In the genomic region with DNA sequence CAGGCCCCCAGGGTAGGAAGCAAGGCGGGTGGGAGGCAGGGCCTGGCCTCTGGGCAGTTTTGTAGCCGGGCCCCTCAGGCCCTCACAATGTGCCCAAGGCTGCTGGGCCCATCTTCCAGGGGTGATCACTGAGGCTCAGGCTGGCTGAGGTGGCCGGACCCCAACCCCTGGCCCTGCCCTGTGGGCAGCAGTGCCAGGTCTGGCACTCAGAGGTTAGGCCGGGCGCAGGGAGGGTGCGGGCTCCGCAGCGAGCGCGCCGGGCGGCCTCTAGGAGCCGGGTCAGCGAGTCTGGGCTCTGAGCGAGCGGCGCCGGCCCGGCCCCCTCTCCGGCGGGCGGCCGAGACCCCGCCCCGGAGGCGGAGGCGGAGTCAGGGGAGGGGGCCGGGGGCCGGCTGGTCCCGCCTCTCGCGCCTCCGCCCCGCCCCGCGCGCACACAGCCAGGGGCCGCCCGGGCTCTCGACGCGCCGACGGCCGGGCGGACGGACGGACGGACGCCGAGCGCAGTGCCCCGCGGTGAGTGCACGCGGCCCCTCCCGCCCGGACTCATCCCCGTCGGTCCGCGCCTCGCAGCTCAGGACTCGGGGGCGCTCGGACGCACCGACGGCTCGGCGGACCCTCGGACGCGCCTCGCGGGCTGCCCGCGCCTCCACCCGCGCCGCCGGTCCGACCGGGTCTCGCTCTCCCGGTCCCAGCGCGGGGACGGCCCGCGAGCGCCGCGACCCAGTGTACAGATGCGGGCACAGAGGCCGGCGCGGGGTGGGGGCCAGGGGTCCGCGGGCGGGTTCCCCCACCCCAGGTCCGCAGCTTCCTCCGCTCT, we compare ENCODE assay signal across 8 cellular contexts.
DNase-seq lines count a peak whose midpoint lies in the region; FAIRE-seq and TF ChIP-seq lines count a peak whose summit lies in the region.

FBLN2 (plus strand) TSS at position 430 of the 817 bp plus-strand sequence. CDS start 21,231 bp downstream, outside the sequence.

- FAIRE-seq in D721Med (lab: Jason Lieb, UNC): no peak

- H3K27ac ChIP-seq in muscle layer of colon (ENCODE audit: low read depth, low read length): no peak within 1 kb of the TSS

- no peak for TF ChIP-seq CTCF in D721Med (IDR thresholded peaks at IDR 0.05; ENCODE audit: insufficient read depth, missing control alignments)

- peak within 1 kb of the TSS; percentile 13 to 32 for H3K4me3 ChIP-seq in muscle layer of colon (ENCODE audit: low read depth in 1 of 2, low read length in 2 of 2)

- peaks cover 0 to 17% of the 10 kb centered on the region in 2 donors for H3K27me3 ChIP-seq in muscle layer of colon (ENCODE audit: control insufficient read depth in 1 of 2, insufficient read depth in 2 of 2, low read length in 2 of 2)

- no peak within 1 kb of the TSS for H3K9ac ChIP-seq in muscle layer of colon (ENCODE audit: low read length)

- peak; percentile 57 for DNase-seq in D721Med (ENCODE audit: insufficient read length, low spot score)
- DNase-seq in RPMI8226: peak; percentile 62
- DNase-seq in epidermal melanocyte (ENCODE audit: insufficient read length, low spot score): peak; percentile 33
- DNase-seq in foreskin melanocyte: no peak
- no peak for DNase-seq in superior temporal gyrus (ENCODE audit: extremely low spot score)
- DNase-seq in middle frontal gyrus (ENCODE audit: extremely low spot score, low spot score): no peak
- no peak for DNase-seq in NCI-H2171 (lab: John Stamatoyannopoulos, UW)

- H3K9me3 ChIP-seq in muscle layer of colon (ENCODE audit: low read length): no peaks in the 10 kb centered on the region

- no peaks in the 10 kb centered on the region for H3K36me3 ChIP-seq in muscle layer of colon (ENCODE audit: insufficient read depth, low read length)

- H3K4me1 ChIP-seq in muscle layer of colon (ENCODE audit: insufficient read depth, low read length): peaks cover 6% of the 10 kb centered on the region

Comparison
In these comparisons a context has a peak if more than half of its experiments do, and no peak if none do; other contexts are left out.
1. DNase-seq: peak in D721Med (single experiment), RPMI8226 (single experiment) and epidermal melanocyte (single experiment); none in foreskin melanocyte (single experiment), superior temporal gyrus (single experiment), middle frontal gyrus (single experiment) and NCI-H2171 (single experiment).